1 cellular context compared by ENCODE assay signal in genomic region chr2:45006942-45007287, GRCh38.
TF ChIP-seq lines count a peak whose summit lies in the region.

No MANE protein-coding gene starts in this region.

TF ChIP-seq in H1, 55 proteins besides CTCF, POLR2A, EP300 and RAD21:
- TF ChIP-seq RNF2 (IDR thresholded peaks at IDR 0.05; ENCODE audit: borderline replicate concordance, low read depth, low read length, missing control alignments, poor library complexity, severe bottlenecking) (peak; percentile 45), JUN (IDR thresholded peaks at IDR 0.05; ENCODE audit: low read depth, low read length) (no peak), ATF3 (IDR thresholded peaks at IDR 0.05; ENCODE audit: insufficient read depth, low read depth, low read length) (no peak), RXRA (IDR thresholded peaks at IDR 0.05; ENCODE audit: insufficient read depth, low read depth, low read length) (no peak), E2F6 (IDR thresholded peaks at IDR 0.05) (no peak), CREB1 (IDR thresholded peaks at IDR 0.05) (no peak), ASH2L (IDR thresholded peaks at IDR 0.05; ENCODE audit: low read length) (no peak), FOSL1 (IDR thresholded peaks at IDR 0.05; ENCODE audit: insufficient read depth, low read depth, low read length) (no peak)
